Comparison of ENCODE assay signal across 8 cellular contexts in genomic region chr7:30983042-30983913, GRCh38. TPM values are rescaled to one million over a fixed set of nuclear protein-coding genes. Genes with fewer than 3 reads are reported as not detected.
DNase-seq lines count a peak whose midpoint lies in the region; ATAC-seq lines count a peak whose summit lies in the region.

No MANE protein-coding gene starts in this region.

- 9% methylated on average over 14 of the region's 15 CpGs for WGBS in mesenchymal stem cell

- peak overlapping the region; percentile 56 for H3K4me2 ChIP-seq in mesenchymal stem cell (ENCODE audit: low read length, poor library complexity, severe bottlenecking)

- no peak overlapping the region for H3K18ac ChIP-seq in mesenchymal stem cell (ENCODE audit: low read depth in 1 of 2, low read length in 2 of 2)

- H4K91ac ChIP-seq in mesenchymal stem cell (ENCODE audit: low read length), result no peak overlapping the region

- H3K36me3 ChIP-seq in mesenchymal stem cell (ENCODE audit: control insufficient read depth in 1 of 2, insufficient read depth in 2 of 2, low read depth in 1 of 2, low read length in 2 of 2), result no peaks in the 10 kb centered on the region

- peaks cover 6% of the 10 kb centered on the region for H3K4me1 ChIP-seq in mesenchymal stem cell (ENCODE audit: control insufficient read depth, insufficient read depth, low read depth, low read length)

- no peak overlapping the region for H4K8ac ChIP-seq in mesenchymal stem cell (ENCODE audit: low read length)

- no peak overlapping the region for H2BK5ac ChIP-seq in mesenchymal stem cell (ENCODE audit: low read depth, low read length, poor library complexity, severe bottlenecking)

- no peak overlapping the region for H3K23ac ChIP-seq in mesenchymal stem cell (ENCODE audit: low read length in 2 of 2)

- ATAC-seq in GM19372 (IDR thresholded peaks at IDR 0.05; ENCODE audit: low read depth, unreplicated experiment) (peak; percentile 93), HG03457 (IDR thresholded peaks at IDR 0.05; ENCODE audit: unreplicated experiment) (peak; percentile 84)

- no peak overlapping the region for H3K14ac ChIP-seq in mesenchymal stem cell (ENCODE audit: low read length in 2 of 2)

- H3K4me3 ChIP-seq in mesenchymal stem cell (ENCODE audit: insufficient read depth in 1 of 2, low read depth in 1 of 2, low read length in 2 of 2), result no peak overlapping the region

- no peak overlapping the region for H2BK12ac ChIP-seq in mesenchymal stem cell (ENCODE audit: low read length in 2 of 2)

- H3K27ac ChIP-seq in mesenchymal stem cell (ENCODE audit: low read length, poor library complexity, severe bottlenecking), result no peak overlapping the region

- H2BK15ac ChIP-seq in mesenchymal stem cell (ENCODE audit: low read depth, poor library complexity, severe bottlenecking), result no peak overlapping the region

- no peaks in the 10 kb centered on the region for H3K9me3 ChIP-seq in mesenchymal stem cell (ENCODE audit: control insufficient read depth, low read length)

- H3K27me3 ChIP-seq in mesenchymal stem cell (ENCODE audit: control insufficient read depth in 1 of 2, insufficient read depth in 1 of 2, low read length in 2 of 2), result peaks cover 21 to 40% of the 10 kb centered on the region in 2 experiments

- DNase-seq in CMK (ENCODE audit: low read depth) (peak; percentile 48), NCI-H69 (lab: John Stamatoyannopoulos, UW) (peak; percentile 85), mesenchymal stem cell (peak; percentile 78)
- DNase-seq in activated CD4-positive, alpha-beta T cell treated with anti-CD3 and anti-CD28 coated beads, Interleukin-2, amount 50 U/mL, for 48 hours, result peak; percentile 80 to 86
- DNase-seq in effector CD4-positive, alpha-beta T cell, result peak; percentile 59
- peak; percentile 54 to 58 for DNase-seq in stimulated activated CD8-positive, alpha-beta memory T cell treated with anti-CD3 and anti-CD28 coated beads, Interleukin-15, amount 100 ng/mL, for 48 hours (ENCODE audit: low read depth in 2 of 2)

- H3K79me1 ChIP-seq in mesenchymal stem cell (replicated peaks; ENCODE audit: low read length, poor library complexity, severe bottlenecking), result no peaks in the 10 kb centered on the region

- H3K4ac ChIP-seq in mesenchymal stem cell (ENCODE audit: low read depth in 1 of 2, low read length in 2 of 2), result no peak overlapping the region

- no peak overlapping the region for H2AK5ac ChIP-seq in mesenchymal stem cell (ENCODE audit: low read length, severe bottlenecking)

- no peak overlapping the region for H2BK120ac ChIP-seq in mesenchymal stem cell (ENCODE audit: low read depth, low read length)

- no peak overlapping the region for H3K9ac ChIP-seq in mesenchymal stem cell (ENCODE audit: low read length)

- H2AFZ ChIP-seq in mesenchymal stem cell (ENCODE audit: low read depth, low read length), result peak overlapping the region; percentile 24

RNA-seq across cellular contexts. Expression of gene GHRHR, which starts 19.5 kb away (rescaled TPM):
- polyA plus RNA-seq in mesenchymal stem cell (2013, experiment 1 of 2), result not detected
- not detected for polyA plus RNA-seq in mesenchymal stem cell (2013, experiment 2 of 2)
